In genomic region chr16:87519170-87519569, GRCh38 we compare ENCODE assay signal across 7 cellular contexts. TPM values are rescaled to one million over a fixed set of nuclear protein-coding genes. Genes with fewer than 3 reads are reported as not detected.
DNase-seq lines count a peak whose midpoint lies in the region; ATAC-seq, FAIRE-seq and TF ChIP-seq lines count a peak whose summit lies in the region.
"Not testable (repeated sequence)": the region's sequence is repeated elsewhere in the genome, so short reads cannot be mapped to it uniquely, and the experiment has no call there.

No MANE protein-coding gene starts in this region.

- H3K27ac ChIP-seq in GM23338 (ENCODE audit: low read depth); HepG2 (ENCODE audit: extremely low read length, insufficient read depth, low read length): not testable (repeated sequence)
- H3K27ac ChIP-seq in gastroesophageal sphincter (peak overlapping the region in 3 of 4 donors; percentile 70 to 74 (median 71)), sigmoid colon (peak overlapping the region; percentile 59 to 71 (median 66)), tibial artery (peak overlapping the region; percentile 88 to 92)

- H3K79me2 ChIP-seq in GM23338 (replicated peaks; ENCODE audit: insufficient read depth); HepG2 (ENCODE audit: insufficient read depth, low read length): not testable (repeated sequence)

- not testable (repeated sequence) for H3K9me3 ChIP-seq in gastroesophageal sphincter; HepG2 (ENCODE audit: low read length); sigmoid colon; tibial artery

- H3K27me3 ChIP-seq in GM23338 (ENCODE audit: insufficient read depth); gastroesophageal sphincter; sigmoid colon; tibial artery: not testable (repeated sequence)
- H3K27me3 ChIP-seq in HepG2 (ENCODE audit: control insufficient read depth in 1 of 2, insufficient read depth in 2 of 2, low read length in 2 of 2) = peaks cover 5 to 22% of the 10 kb centered on the region in 2 experiments; a peak in 3 of 5 replicates

- TF ChIP-seq RAD21 in HepG2 (CRISPR knock-in tag; IDR thresholded peaks at IDR 0.05) = not testable (repeated sequence)

- not testable (repeated sequence) for BruUV-seq in HepG2 (replicated peaks; lab: Mats Ljungman, UMichigan)

- H3F3A ChIP-seq in GM23338 (replicated peaks; ENCODE audit: low read depth) = not testable (repeated sequence)

- FAIRE-seq in HepG2 (lab: Jason Lieb, UNC) = not testable (repeated sequence)

- in situ Hi-C loops in HepG2 (cut with HindIII; ENCODE audit: extremely low pct_ligation_motif_present, low pct_unique_long_range_greater_than_20kb) = not testable (repeated sequence)

- H3K4me1 Mint-ChIP-seq in GM23338 = not testable (repeated sequence)
- peaks cover 17% of the 10 kb centered on the region for H3K4me1 Mint-ChIP-seq in chondrocyte (ENCODE audit: low read depth)

- not testable (repeated sequence) for H3K36me3 Mint-ChIP-seq in GM23338 (ENCODE audit: low read depth); chondrocyte (ENCODE audit: low read depth)

- peak; percentile 38 for DNase-seq in GM23338 (ENCODE audit: low spot score)
- not testable (repeated sequence) for DNase-seq in chondrocyte (ENCODE audit: low spot score); HepG2 (ENCODE audit: low spot score); sigmoid colon; tibial artery

- peak; percentile 34; the same call in 2 of the 3 replicates for ATAC-seq in GM23338
- ATAC-seq in SK-N-SH treated with all-trans-retinoic acid at 6 μM for 48 hours = peak; percentile 35; the same call in 1 of the 3 replicates
- ATAC-seq in gastroesophageal sphincter = not testable (repeated sequence)
- peak; percentile 12; the same call in 1 of the 3 replicates for ATAC-seq in HepG2

- not testable (repeated sequence) for H3K9me3 Mint-ChIP-seq in GM23338; chondrocyte (ENCODE audit: low read depth)

- TF ChIP-seq CTCF in GM23338 (conservative IDR thresholded peaks at IDR 0.05; ENCODE audit: low read depth in 2 of 2); chondrocyte (IDR thresholded peaks at IDR 0.05); gastroesophageal sphincter (IDR thresholded peaks at IDR 0.05); HepG2 (CRISPR knock-in tag; IDR thresholded peaks at IDR 0.05); sigmoid colon (IDR thresholded peaks at IDR 0.05); tibial artery (IDR thresholded peaks at IDR 0.05): not testable (repeated sequence)

- not testable (repeated sequence) for H3K4me3 Mint-ChIP-seq in GM23338; chondrocyte (ENCODE audit: unreplicated experiment)

- not testable (repeated sequence) for H3K4me3 ChIP-seq in GM23338; gastroesophageal sphincter; HepG2 (replicated peaks in 1 of 3; ENCODE audit: insufficient read depth in 1 of 3, low read depth in 2 of 3, low read length in 3 of 3); sigmoid colon
- H3K4me3 ChIP-seq in tibial artery = peak overlapping the region in 1 of 2 donors; percentile 13

- peaks cover 11% of the 10 kb centered on the region for H3K27me3 Mint-ChIP-seq in GM23338 (ENCODE audit: insufficient read depth, low read depth, poor library complexity)
- H3K27me3 Mint-ChIP-seq in chondrocyte (ENCODE audit: low read depth) = not testable (repeated sequence)

- H4K20me1 ChIP-seq in GM23338 (replicated peaks; ENCODE audit: insufficient read depth); HepG2 (ENCODE audit: insufficient read depth, low read length): not testable (repeated sequence)

- H3K4me2 ChIP-seq in GM23338 = not testable (repeated sequence)
- H3K4me2 ChIP-seq in HepG2 (ENCODE audit: low read depth, low read length) = peak overlapping the region; percentile 32; the same call in 1 of the 2 replicates

- H2AFZ ChIP-seq in GM23338; HepG2 (ENCODE audit: low read length): not testable (repeated sequence)

- CTCF ChIA-PET in HepG2 (lab: Yijun Ruan, JAX; ENCODE audit: low intra/inter-chr PET ratio, low total read pairs) = not testable (repeated sequence)

- not testable (repeated sequence) for H3K9ac ChIP-seq in HepG2 (ENCODE audit: insufficient read depth, low read depth, low read length)

- POLR2A ChIA-PET in HepG2 (lab: Yijun Ruan, JAX) = interaction anchor here (1.0 to 1.3 kb wide), 2 partner anchors 10 to 17 kb away, joined by 3 to 5 read pairs; no protein-coding TSS in a partner anchor

- WGBS in gastroesophageal sphincter (ENCODE audit: low coverage in 1 of 2), 2 donors = 100% methylated on average over 1 of the region's 4 CpGs; no CpG with 5 or more reads in 1 of the 2 donors
- 13% methylated on average over 4 of the region's 4 CpGs for WGBS in HepG2 (ENCODE audit: low lambda C conversion rate)
- 25 to 36% methylated on average over 4 of the region's 4 CpGs for WGBS in sigmoid colon, 2 donors

- TF ChIP-seq POLR2A in gastroesophageal sphincter (IDR thresholded peaks at IDR 0.05); HepG2 (IDR thresholded peaks at IDR 0.05; ENCODE audit: insufficient read depth in 1 of 2, low read depth in 2 of 2, low read length in 2 of 2); sigmoid colon (IDR thresholded peaks at IDR 0.05): not testable (repeated sequence)

- intact Hi-C loops in HepG2 (cut with micrococcal nuclease; ENCODE audit: unreplicated experiment); sigmoid colon (cut with DNase I); tibial artery (cut with DNase I; ENCODE audit: low total_unique reads): not testable (repeated sequence)

- not testable (repeated sequence) for TF ChIP-seq EP300 in gastroesophageal sphincter (IDR thresholded peaks at IDR 0.05); HepG2 (IDR thresholded peaks at IDR 0.05; ENCODE audit: low read depth in 2 of 2, low read length in 2 of 2); HepG2 (CRISPR knock-in tag; IDR thresholded peaks at IDR 0.05; ENCODE audit: borderline replicate concordance); sigmoid colon (IDR thresholded peaks at IDR 0.05)

- H3K27ac Mint-ChIP-seq in GM23338 = not testable (repeated sequence)
- peak overlapping the region; percentile 37 for H3K27ac Mint-ChIP-seq in chondrocyte (ENCODE audit: unreplicated experiment)

- H3K4me1 ChIP-seq in GM23338 (ENCODE audit: insufficient read depth) = not testable (repeated sequence)
- H3K4me1 ChIP-seq in gastroesophageal sphincter (peaks cover 0 to 23% (median 0%) of the 10 kb centered on the region in 3 donors), HepG2 (ENCODE audit: insufficient read depth, low read length) (peaks cover 20% of the 10 kb centered on the region), sigmoid colon (peaks cover 0 to 19% (median 3%) of the 10 kb centered on the region in 4 donors), tibial artery (peaks cover 0 to 32% (median 26%) of the 10 kb centered on the region in 4 donors)

- H3K9me2 ChIP-seq in GM23338 (ENCODE audit: insufficient read depth) = not testable (repeated sequence)

- not testable (repeated sequence) for H3K36me3 ChIP-seq in GM23338 (ENCODE audit: insufficient read depth); gastroesophageal sphincter; HepG2 (replicated peaks in 1 of 2; ENCODE audit: control insufficient read depth in 1 of 2, insufficient read depth in 2 of 2, low read length in 2 of 2); sigmoid colon; tibial artery

TF ChIP-seq in HepG2, 621 proteins besides CTCF, POLR2A, EP300 and RAD21 (continues in another document):
- peak; percentile 78 for TF ChIP-seq ZNF263 (CRISPR knock-in tag; IDR thresholded peaks at IDR 0.05)

RNA-seq across cellular contexts. Expression of gene ZCCHC14, which starts 26.3 kb away (rescaled TPM):
- total RNA-seq in GM23338 (2014; rRNA removed; shearing (Covaris generic)) = 22.4 and 31.2 TPM in 2 replicates
- polyA plus RNA-seq in GM23338 (2016; fragmentation: Nextera tagmentation; extraction: Ambion mirVana) (6.8 and 7.6 TPM in 2 replicates), HepG2 (2011; rRNA removed) (12.4 and 13.9 TPM in 2 replicates), sigmoid colon (10 to 100 TPM in 1 of 3 donors, 1 to 10 TPM in 2; 6.0 to 11.8 (median 7.2) TPM)
- total RNA-seq in chondrocyte (28.0 to 29.6 TPM (median 29.6 TPM) in 3 replicates), gastroesophageal sphincter (10 to 100 TPM; 15.5 to 24.9 (median 19.9) TPM), HepG2 (2016; rRNA removed; fragmentation: Illumina TruSeq; extraction: Trizol) (12.5 and 20.4 TPM in 2 replicates), sigmoid colon (10 to 100 TPM; 11.4 to 23.8 (median 15.2) TPM)
- total RNA-seq in HepG2 (2016; cell fraction: cytosol; rRNA removed; fragmentation: Illumina TruSeq; extraction: Trizol; ENCODE audit: low read depth) = 10.4 and 15.8 TPM in 2 replicates
- total RNA-seq in HepG2 (2016; cell fraction: insoluble cytoplasmic fraction; rRNA removed; fragmentation: Illumina TruSeq; extraction: Trizol) = 11.4 and 19.2 TPM in 2 replicates
- total RNA-seq in HepG2 (2016; cell fraction: membrane; rRNA removed; fragmentation: Illumina TruSeq; extraction: Trizol) = 9.4 and 10.4 TPM in 2 replicates
- total RNA-seq in HepG2 (2016; cell fraction: nucleus; rRNA removed; fragmentation: Illumina TruSeq; extraction: Trizol) = 21.7 and 25.2 TPM in 2 replicates
- 7.2 and 8.1 TPM in 2 replicates for polyA plus RNA-seq in HepG2 (2011; cell fraction: cytosol; rRNA removed)
- polyA plus RNA-seq in HepG2 (2011; cell fraction: nucleus; rRNA removed) = 44.4 and 55.9 TPM in 2 replicates
- polyA plus RNA-seq in HepG2 (2012) = 24.9 and 25.6 TPM in 2 replicates
- polyA plus RNA-seq in HepG2 (2016; cell fraction: cytosol; fragmentation: Illumina TruSeq; extraction: Trizol; ENCODE audit: low read depth) = 0.75 and 0.90 TPM in 2 replicates
- 19.5 and 24.4 TPM in 2 replicates for polyA plus RNA-seq in HepG2 (2016; cell fraction: insoluble cytoplasmic fraction; fragmentation: Illumina TruSeq; extraction: Trizol; ENCODE audit: low read depth)
- 3.1 and 3.9 TPM in 2 replicates for polyA plus RNA-seq in HepG2 (2016; cell fraction: membrane; fragmentation: Illumina TruSeq; extraction: Trizol; ENCODE audit: low read depth)
- 46.5 and 48.4 TPM in 2 replicates for polyA plus RNA-seq in HepG2 (2016; cell fraction: nucleus; fragmentation: Illumina TruSeq; extraction: Trizol; ENCODE audit: insufficient read depth, low read depth)
- 16.6 and 28.7 TPM in 2 replicates for polyA minus RNA-seq in HepG2 (2011; rRNA and poly(A)+ RNA removed; ENCODE audit: low replicate concordance)
- 20.6 and 23.9 TPM in 2 replicates for polyA minus RNA-seq in HepG2 (2011; cell fraction: cytosol; rRNA and poly(A)+ RNA removed)
- 24.0 and 26.7 TPM in 2 replicates for polyA minus RNA-seq in HepG2 (2011; cell fraction: nucleus; rRNA and poly(A)+ RNA removed)
